ENCODE assay signal across 1 cellular context in the genomic region with DNA sequence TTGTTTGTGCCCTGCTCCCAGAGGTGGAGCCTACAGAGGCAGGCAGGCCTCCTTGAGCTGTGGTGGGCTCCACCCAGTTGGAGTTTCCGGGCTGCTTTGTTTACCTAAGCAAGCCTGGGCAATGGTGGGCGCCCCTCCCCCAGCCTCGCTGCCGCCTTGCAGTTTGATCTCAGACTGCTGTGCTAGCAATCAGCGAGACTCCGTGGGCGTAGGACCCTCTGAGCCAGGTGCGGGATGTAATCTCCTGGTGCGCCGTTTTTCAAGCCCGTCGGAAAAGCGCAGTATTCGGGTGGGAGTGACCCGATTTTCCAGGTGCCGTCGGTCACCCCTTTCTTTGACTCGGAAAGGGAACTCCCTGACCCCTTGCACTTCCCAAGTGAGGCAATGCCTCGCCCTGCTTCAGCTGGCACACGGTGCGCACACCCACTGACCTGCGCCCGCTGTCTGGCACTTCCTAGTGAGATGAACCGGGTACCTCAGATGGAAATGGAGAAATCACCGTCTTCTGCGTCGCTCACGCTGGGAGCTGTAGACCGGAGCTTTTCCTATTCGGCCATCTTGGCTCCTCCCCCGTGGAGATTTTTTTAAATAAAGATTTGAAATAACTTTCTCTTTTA.
TF ChIP-seq lines count a peak whose summit lies in the region.
"Not testable (repeated sequence)": the region's sequence is repeated elsewhere in the genome, so short reads cannot be mapped to it uniquely, and the experiment has no call there.

No MANE protein-coding gene starts in this region.

TF ChIP-seq in K562, 482 proteins besides CTCF, POLR2A, EP300 and RAD21 (continued from another document):
- TF ChIP-seq MNT (conservative IDR thresholded peaks at IDR 0.05) (peak in 1 of 2 experiments; percentile 78; a peak in 3 of 4 replicates), HDAC1 (IDR thresholded peaks at IDR 0.05) (peak in 1 of 2 experiments; percentile 66; a peak in 1 of 4 replicates), L3MBTL2 (IDR thresholded peaks at IDR 0.05) (0 out of 2 replicates have a peak, but pooled peaks have one; percentile 44), HLTF (IDR thresholded peaks at IDR 0.05) (0 out of 2 replicates have a peak, but pooled peaks have one; percentile 39), HDAC2 (IDR thresholded peaks at IDR 0.05) (peak; percentile 65), TFAP4 (CRISPR knock-in tag; IDR thresholded peaks at IDR 0.05; ENCODE audit: borderline replicate concordance) (peak; percentile 13; the same call in 1 of the 2 replicates), TAF7 (tag; IDR thresholded peaks at IDR 0.05) (peak; percentile 66), NRF1 (conservative IDR thresholded peaks at IDR 0.05 in 1 of 2, IDR thresholded peaks at IDR 0.05 in 1 of 2) (peak in 1 of 2 experiments; percentile 43; a peak in 1 of 4 replicates), SUPT5H (IDR thresholded peaks at IDR 0.05) (peak; percentile 56), POLR2G (IDR thresholded peaks at IDR 0.05; ENCODE audit: low read depth, low read length) (peak; percentile 49), NFRKB (IDR thresholded peaks at IDR 0.05; ENCODE audit: low read depth) (peak; percentile 95; the same call in 1 of the 2 replicates), FOXK2 (conservative IDR thresholded peaks at IDR 0.05 in 1 of 2, IDR thresholded peaks at IDR 0.05 in 1 of 2; ENCODE audit: low read depth in 2 of 2) (peak; percentile 88 to 90), TRIM24 (IDR thresholded peaks at IDR 0.05) (peak in 1 of 2 experiments; percentile 44; a peak in 1 of 4 replicates), CXXC5 (CRISPR knock-in tag; IDR thresholded peaks at IDR 0.05) (peak; percentile 59; the same call in 1 of the 2 replicates), NFIC (IDR thresholded peaks at IDR 0.05) (0 out of 2 replicates have a peak, but pooled peaks have one; percentile 4), SMARCE1 (IDR thresholded peaks at IDR 0.05) (peak; percentile 50), FOXA3 (CRISPR knock-in tag; conservative IDR thresholded peaks at IDR 0.05 in 1 of 2, IDR thresholded peaks at IDR 0.05 in 1 of 2) (peak; percentile 86 to 95), SMAD4 (CRISPR knock-in tag; conservative IDR thresholded peaks at IDR 0.05) (peak; percentile 60; the same call in 1 of the 2 replicates), POLR2B (IDR thresholded peaks at IDR 0.05; ENCODE audit: low read depth, partially characterized antibody) (peak; percentile 56), ETV1 (tag; conservative IDR thresholded peaks at IDR 0.05; ENCODE audit: low read depth) (peak; percentile 7; the same call in 1 of the 2 replicates), SMARCA4 (IDR thresholded peaks at IDR 0.05) (peak; percentile 44; the same call in 1 of the 2 replicates), NCOA1 (IDR thresholded peaks at IDR 0.05; ENCODE audit: low read depth) (0 out of 2 replicates have a peak, but pooled peaks have one; percentile 25), MTA1 (IDR thresholded peaks at IDR 0.05; ENCODE audit: borderline replicate concordance) (0 out of 2 replicates have a peak, but pooled peaks have one; percentile 35), SOX6 (IDR thresholded peaks at IDR 0.05) (peak; percentile 30; the same call in 1 of the 2 replicates), TAF1 (IDR thresholded peaks at IDR 0.05; ENCODE audit: control insufficient read depth, extremely low read depth, insufficient read depth, low read length, severe bottlenecking) (peak; percentile 24), ZBTB40 (IDR thresholded peaks at IDR 0.05) (peak; percentile 70; the same call in 1 of the 2 replicates), HNRNPLL (IDR thresholded peaks at IDR 0.05; ENCODE audit: low read depth, low read length, poor library complexity, severe bottlenecking) (peak; percentile 53), BRD9 (IDR thresholded peaks at IDR 0.05; ENCODE audit: low read depth, partially characterized antibody) (peak; percentile 75), TAF9B (IDR thresholded peaks at IDR 0.05; ENCODE audit: partially characterized antibody) (peak; percentile 28), DPF2 (IDR thresholded peaks at IDR 0.05) (peak; percentile 53; the same call in 1 of the 2 replicates), MEIS2 (IDR thresholded peaks at IDR 0.05; ENCODE audit: partially characterized antibody) (peak; percentile 25), LEF1 (IDR thresholded peaks at IDR 0.05) (peak; percentile 64), EP400 (IDR thresholded peaks at IDR 0.05) (peak; percentile 43; the same call in 1 of the 2 replicates), DMBX1 (CRISPR knock-in tag; IDR thresholded peaks at IDR 0.05; ENCODE audit: borderline replicate concordance) (0 out of 2 replicates have a peak, but pooled peaks have one; percentile 16)
- TF ChIP-seq, protein P1, sequence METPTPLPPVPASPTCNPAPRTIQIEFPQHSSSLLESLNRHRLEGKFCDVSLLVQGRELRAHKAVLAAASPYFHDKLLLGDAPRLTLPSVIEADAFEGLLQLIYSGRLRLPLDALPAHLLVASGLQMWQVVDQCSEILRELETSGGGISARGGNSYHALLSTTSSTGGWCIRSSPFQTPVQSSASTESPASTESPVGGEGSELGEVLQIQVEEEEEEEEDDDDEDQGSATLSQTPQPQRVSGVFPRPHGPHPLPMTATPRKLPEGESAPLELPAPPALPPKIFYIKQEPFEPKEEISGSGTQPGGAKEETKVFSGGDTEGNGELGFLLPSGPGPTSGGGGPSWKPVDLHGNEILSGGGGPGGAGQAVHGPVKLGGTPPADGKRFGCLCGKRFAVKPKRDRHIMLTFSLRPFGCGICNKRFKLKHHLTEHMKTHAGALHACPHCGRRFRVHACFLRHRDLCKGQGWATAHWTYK (CRISPR knock-in tag; IDR thresholded peaks at IDR 0.05) = peak; percentile 52; the same call in 1 of the 2 replicates
- not testable (repeated sequence) for TF ChIP-seq ZBTB40 (CRISPR knock-in tag; IDR thresholded peaks at IDR 0.05)
- TF ChIP-seq, protein P2, sequence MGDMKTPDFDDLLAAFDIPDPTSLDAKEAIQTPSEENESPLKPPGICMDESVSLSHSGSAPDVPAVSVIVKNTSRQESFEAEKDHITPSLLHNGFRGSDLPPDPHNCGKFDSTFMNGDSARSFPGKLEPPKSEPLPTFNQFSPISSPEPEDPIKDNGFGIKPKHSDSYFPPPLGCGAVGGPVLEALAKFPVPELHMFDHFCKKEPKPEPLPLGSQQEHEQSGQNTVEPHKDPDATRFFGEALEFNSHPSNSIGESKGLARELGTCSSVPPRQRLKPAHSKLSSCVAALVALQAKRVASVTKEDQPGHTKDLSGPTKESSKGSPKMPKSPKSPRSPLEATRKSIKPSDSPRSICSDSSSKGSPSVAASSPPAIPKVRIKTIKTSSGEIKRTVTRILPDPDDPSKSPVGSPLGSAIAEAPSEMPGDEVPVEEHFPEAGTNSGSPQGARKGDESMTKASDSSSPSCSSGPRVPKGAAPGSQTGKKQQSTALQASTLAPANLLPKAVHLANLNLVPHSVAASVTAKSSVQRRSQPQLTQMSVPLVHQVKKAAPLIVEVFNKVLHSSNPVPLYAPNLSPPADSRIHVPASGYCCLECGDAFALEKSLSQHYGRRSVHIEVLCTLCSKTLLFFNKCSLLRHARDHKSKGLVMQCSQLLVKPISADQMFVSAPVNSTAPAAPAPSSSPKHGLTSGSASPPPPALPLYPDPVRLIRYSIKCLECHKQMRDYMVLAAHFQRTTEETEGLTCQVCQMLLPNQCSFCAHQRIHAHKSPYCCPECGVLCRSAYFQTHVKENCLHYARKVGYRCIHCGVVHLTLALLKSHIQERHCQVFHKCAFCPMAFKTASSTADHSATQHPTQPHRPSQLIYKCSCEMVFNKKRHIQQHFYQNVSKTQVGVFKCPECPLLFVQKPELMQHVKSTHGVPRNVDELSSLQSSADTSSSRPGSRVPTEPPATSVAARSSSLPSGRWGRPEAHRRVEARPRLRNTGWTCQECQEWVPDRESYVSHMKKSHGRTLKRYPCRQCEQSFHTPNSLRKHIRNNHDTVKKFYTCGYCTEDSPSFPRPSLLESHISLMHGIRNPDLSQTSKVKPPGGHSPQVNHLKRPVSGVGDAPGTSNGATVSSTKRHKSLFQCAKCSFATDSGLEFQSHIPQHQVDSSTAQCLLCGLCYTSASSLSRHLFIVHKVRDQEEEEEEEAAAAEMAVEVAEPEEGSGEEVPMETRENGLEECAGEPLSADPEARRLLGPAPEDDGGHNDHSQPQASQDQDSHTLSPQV (IDR thresholded peaks at IDR 0.05) = 0 out of 2 replicates have a peak, but pooled peaks have one; percentile 31
